ENCODE assay signal across 1 cellular context in genomic region chr15:90954712-90955671, GRCh38.
TF ChIP-seq lines count a peak whose summit lies in the region.

A gene with protein sequence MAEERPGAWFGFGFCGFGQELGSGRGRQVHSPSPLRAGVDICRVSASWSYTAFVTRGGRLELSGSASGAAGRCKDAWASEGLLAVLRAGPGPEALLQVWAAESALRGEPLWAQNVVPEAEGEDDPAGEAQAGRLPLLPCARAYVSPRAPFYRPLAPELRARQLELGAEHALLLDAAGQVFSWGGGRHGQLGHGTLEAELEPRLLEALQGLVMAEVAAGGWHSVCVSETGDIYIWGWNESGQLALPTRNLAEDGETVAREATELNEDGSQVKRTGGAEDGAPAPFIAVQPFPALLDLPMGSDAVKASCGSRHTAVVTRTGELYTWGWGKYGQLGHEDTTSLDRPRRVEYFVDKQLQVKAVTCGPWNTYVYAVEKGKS (plus strand): TSS chr15:90954884. CDS start chr15:90956735, 1,851 bp downstream.

TF ChIP-seq in SK-N-SH, 30 proteins besides CTCF, POLR2A, EP300 and RAD21 (continued from another document):
- peak; percentile 87; the same call in 1 of the 2 replicates for TF ChIP-seq POLR2AphosphoS5 (IDR thresholded peaks at IDR 0.05; ENCODE audit: low read depth, low read length)
- peak; percentile 95; the same call in 1 of the 2 replicates for TF ChIP-seq SIN3A (IDR thresholded peaks at IDR 0.05; ENCODE audit: borderline replicate concordance, low read depth, low read length)
- peak; percentile 32 for TF ChIP-seq GABPA (IDR thresholded peaks at IDR 0.05; ENCODE audit: low read depth)
- no peak for TF ChIP-seq TEAD4 (IDR thresholded peaks at IDR 0.05; ENCODE audit: borderline replicate concordance, insufficient read depth)
- TF ChIP-seq NFIC (IDR thresholded peaks at IDR 0.05; ENCODE audit: borderline replicate concordance) = no peak
- TF ChIP-seq SMC3 (IDR thresholded peaks at IDR 0.05; ENCODE audit: low read depth, low read length) = no peak
- TF ChIP-seq FOXM1 (IDR thresholded peaks at IDR 0.05; ENCODE audit: low read depth) = peak; percentile 98
- 0 out of 2 replicates have a peak, but pooled peaks have one; percentile 21 for TF ChIP-seq FOXJ3 (CRISPR knock-in tag; IDR thresholded peaks at IDR 0.05)
- TF ChIP-seq, protein P1, sequence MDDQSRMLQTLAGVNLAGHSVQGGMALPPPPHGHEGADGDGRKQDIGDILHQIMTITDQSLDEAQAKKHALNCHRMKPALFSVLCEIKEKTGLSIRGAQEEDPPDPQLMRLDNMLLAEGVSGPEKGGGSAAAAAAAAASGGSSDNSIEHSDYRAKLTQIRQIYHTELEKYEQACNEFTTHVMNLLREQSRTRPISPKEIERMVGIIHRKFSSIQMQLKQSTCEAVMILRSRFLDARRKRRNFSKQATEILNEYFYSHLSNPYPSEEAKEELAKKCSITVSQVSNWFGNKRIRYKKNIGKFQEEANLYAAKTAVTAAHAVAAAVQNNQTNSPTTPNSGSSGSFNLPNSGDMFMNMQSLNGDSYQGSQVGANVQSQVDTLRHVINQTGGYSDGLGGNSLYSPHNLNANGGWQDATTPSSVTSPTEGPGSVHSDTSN (IDR thresholded peaks at IDR 0.05) = 0 out of 2 replicates have a peak, but pooled peaks have one; percentile 12
- peak; percentile 92 for TF ChIP-seq USF2 (IDR thresholded peaks at IDR 0.05; ENCODE audit: borderline replicate concordance, low read depth, low read length)
- peak; percentile 69 for TF ChIP-seq ELF1 (IDR thresholded peaks at IDR 0.05)
- no peak for TF ChIP-seq MEF2A (IDR thresholded peaks at IDR 0.05; ENCODE audit: borderline replicate concordance, low read depth)
- no peak for TF ChIP-seq EZH2phosphoT487 (IDR thresholded peaks at IDR 0.05; ENCODE audit: borderline replicate concordance, low read depth)
- no peak for TF ChIP-seq YY1 (IDR thresholded peaks at IDR 0.05; ENCODE audit: low read depth)
- 0 out of 2 replicates have a peak, but pooled peaks have one; percentile 5 for TF ChIP-seq JUND (IDR thresholded peaks at IDR 0.05)
- no peak for TF ChIP-seq RFX5 (IDR thresholded peaks at IDR 0.05; ENCODE audit: low read length)
- no peak for TF ChIP-seq RXRA (IDR thresholded peaks at IDR 0.05; ENCODE audit: borderline replicate concordance, low read depth)
- TF ChIP-seq, protein P2, sequence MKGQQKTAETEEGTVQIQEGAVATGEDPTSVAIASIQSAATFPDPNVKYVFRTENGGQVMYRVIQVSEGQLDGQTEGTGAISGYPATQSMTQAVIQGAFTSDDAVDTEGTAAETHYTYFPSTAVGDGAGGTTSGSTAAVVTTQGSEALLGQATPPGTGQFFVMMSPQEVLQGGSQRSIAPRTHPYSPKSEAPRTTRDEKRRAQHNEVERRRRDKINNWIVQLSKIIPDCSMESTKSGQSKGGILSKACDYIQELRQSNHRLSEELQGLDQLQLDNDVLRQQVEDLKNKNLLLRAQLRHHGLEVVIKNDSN (IDR thresholded peaks at IDR 0.05; ENCODE audit: borderline replicate concordance, low read depth) = peak; percentile 97
- peak; percentile 92 for TF ChIP-seq MXI1 (IDR thresholded peaks at IDR 0.05; ENCODE audit: low read depth, low read length)
- peak; percentile 83 for TF ChIP-seq MAX (IDR thresholded peaks at IDR 0.05; ENCODE audit: low read depth)
- no peak for TF ChIP-seq RCOR1 (IDR thresholded peaks at IDR 0.05; ENCODE audit: low read length)
- no peak for TF ChIP-seq FOSL2 (IDR thresholded peaks at IDR 0.05; ENCODE audit: borderline replicate concordance, low read depth)
